Comparison of ENCODE assay signal across 1 cellular context in the genomic region with DNA sequence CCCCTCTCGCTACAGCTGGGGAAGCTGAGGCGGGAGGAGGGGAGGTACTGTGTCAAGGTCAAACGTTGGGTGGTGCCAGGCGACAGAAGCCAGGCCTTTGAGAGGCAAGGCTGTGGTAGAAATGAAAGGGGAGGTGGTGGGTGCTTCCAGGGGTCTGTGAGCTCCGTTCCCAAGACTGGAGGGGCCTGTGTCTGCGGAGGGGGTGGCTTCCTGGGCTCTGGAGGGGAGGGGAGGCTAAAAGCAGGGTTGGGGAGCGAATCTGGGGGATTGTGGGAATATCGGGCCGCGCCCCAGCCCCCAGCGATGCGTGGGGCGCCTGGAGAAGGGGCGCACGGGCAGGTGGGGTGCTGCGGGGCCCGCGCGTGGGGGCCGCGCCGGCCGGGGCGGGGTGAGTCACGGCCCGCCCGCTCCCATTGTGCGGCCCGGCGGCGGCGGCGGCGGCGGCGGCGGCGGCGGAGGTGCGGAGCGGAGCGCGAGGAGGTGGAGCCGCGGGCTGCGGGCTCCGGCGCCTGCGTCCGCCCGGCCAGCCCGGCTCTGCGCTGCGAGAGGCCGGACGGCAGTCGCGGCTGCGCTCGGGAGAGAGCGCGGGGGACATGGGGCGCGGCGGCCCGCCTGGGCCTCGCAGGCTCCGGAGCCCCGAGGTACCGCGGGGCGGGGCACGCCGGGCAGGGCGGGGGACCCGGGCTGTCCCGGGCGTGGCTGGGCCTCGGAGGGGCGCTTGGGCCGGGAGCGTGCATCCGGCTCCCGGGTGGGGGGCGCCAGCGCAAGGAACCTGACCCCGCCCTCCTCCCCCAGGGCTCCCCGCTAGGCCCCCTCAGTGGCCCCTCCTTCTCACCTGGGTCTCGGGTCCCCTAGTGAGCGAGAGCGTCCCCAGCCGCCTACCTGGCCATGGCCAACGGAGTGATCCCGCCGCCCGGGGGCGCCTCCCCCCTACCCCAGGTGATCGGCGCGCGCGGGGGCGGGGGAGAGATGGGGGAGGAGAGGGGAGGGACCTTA.
TF ChIP-seq lines count a peak whose summit lies in the region.

A gene with protein sequence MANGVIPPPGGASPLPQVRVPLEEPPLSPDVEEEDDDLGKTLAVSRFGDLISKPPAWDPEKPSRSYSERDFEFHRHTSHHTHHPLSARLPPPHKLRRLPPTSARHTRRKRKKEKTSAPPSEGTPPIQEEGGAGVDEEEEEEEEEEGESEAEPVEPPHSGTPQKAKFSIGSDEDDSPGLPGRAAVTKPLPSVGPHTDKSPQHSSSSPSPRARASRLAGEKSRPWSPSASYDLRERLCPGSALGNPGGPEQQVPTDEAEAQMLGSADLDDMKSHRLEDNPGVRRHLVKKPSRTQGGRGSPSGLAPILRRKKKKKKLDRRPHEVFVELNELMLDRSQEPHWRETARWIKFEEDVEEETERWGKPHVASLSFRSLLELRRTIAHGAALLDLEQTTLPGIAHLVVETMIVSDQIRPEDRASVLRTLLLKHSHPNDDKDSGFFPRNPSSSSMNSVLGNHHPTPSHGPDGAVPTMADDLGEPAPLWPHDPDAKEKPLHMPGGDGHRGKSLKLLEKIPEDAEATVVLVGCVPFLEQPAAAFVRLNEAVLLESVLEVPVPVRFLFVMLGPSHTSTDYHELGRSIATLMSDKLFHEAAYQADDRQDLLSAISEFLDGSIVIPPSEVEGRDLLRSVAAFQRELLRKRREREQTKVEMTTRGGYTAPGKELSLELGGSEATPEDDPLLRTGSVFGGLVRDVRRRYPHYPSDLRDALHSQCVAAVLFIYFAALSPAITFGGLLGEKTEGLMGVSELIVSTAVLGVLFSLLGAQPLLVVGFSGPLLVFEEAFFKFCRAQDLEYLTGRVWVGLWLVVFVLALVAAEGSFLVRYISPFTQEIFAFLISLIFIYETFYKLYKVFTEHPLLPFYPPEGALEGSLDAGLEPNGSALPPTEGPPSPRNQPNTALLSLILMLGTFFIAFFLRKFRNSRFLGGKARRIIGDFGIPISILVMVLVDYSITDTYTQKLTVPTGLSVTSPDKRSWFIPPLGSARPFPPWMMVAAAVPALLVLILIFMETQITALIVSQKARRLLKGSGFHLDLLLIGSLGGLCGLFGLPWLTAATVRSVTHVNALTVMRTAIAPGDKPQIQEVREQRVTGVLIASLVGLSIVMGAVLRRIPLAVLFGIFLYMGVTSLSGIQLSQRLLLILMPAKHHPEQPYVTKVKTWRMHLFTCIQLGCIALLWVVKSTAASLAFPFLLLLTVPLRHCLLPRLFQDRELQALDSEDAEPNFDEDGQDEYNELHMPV (plus strand): TSS at position 526 of the 996 bp plus-strand sequence. CDS start 363 bp downstream, at position 889.

TF ChIP-seq in IMR-90, 13 proteins besides CTCF, POLR2A, EP300 and RAD21:
- TF ChIP-seq, protein P1, sequence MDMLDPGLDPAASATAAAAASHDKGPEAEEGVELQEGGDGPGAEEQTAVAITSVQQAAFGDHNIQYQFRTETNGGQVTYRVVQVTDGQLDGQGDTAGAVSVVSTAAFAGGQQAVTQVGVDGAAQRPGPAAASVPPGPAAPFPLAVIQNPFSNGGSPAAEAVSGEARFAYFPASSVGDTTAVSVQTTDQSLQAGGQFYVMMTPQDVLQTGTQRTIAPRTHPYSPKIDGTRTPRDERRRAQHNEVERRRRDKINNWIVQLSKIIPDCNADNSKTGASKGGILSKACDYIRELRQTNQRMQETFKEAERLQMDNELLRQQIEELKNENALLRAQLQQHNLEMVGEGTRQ (IDR thresholded peaks at IDR 0.05; ENCODE audit: low read depth, low read length): no peak
- TF ChIP-seq SMC3 (IDR thresholded peaks at IDR 0.05; ENCODE audit: low read depth, low read length) (no peak), CHD1 (IDR thresholded peaks at IDR 0.05; ENCODE audit: low read depth, low read length) (no peak), ELK1 (IDR thresholded peaks at IDR 0.05; ENCODE audit: borderline replicate concordance, low read depth, low read length) (no peak), CEBPB (IDR thresholded peaks at IDR 0.05; ENCODE audit: low read depth, low read length) (no peak)
